23 cellular contexts compared by ENCODE assay signal in the genomic region with DNA sequence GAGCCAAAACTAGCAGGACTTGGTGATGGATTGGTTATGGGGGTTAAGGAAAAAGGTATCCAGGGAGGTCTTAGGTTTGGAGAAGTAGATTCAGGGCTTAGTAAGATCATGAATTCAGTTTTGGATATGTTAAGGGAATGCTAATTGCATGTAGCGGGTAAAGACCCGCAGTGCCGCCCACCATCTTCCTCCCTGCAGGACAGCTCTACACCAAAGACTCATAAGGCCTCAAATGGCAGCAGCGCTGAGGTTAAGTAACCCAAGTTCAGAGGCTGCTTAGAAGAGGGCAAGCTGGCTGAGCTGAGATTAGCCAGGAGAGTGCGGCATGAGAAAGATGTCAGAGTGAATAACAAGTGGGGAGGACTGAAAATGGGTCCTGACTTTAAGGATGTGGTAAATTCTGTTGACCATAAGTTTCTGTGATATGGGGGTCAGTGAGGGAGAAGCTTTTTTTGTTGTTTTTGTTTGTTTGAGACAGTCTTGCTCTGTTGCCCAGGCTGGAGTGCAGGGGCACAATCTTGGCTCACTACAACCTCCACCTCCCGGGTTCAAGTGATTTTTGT. TPM values are rescaled to one million over a fixed set of nuclear protein-coding genes. Genes with fewer than 3 reads are reported as not detected.
"Had no signal": no experiment of that assay in that cellular context is flagged by ENCODE, and none has a peak within 500 bp of the region (broad histone marks: within the 10 kb centered on the region; RNA-seq: fewer than 3 reads in every experiment).

No MANE protein-coding gene starts in this region.

- FAIRE-seq: endometrium, TTC549 had no signal

- H3K27ac Mint-ChIP-seq: activated CD4-positive, alpha-beta memory T cell treated with anti-CD3 and anti-CD28 coated beads, Interleukin-2, amount 10 ng/mL, durations not matched to agents 7 days and 5 days; activated CD4-positive, alpha-beta T cell treated with anti-CD3 and anti-CD28 coated beads for 36 hours; activated naive CD4-positive, alpha-beta T cell treated with anti-CD3 and anti-CD28 coated beads for 36 hours; progenitor cell of endocrine pancreas; T-helper 2 cell treated with Interferon-gamma antibody and Interleukin-4, amounts not matched to agents 5 μg/mL and 100 μg/mL, for 36 hours; WTC11 had no signal

- ATAC-seq: activated CD4-positive, alpha-beta T cell treated with anti-CD3 and anti-CD28 coated beads for 36 hours; left colon; lower lobe of right lung; stimulated activated naive CD8-positive, alpha-beta T cell treated with anti-CD3 and anti-CD28 coated beads, Interleukin-15, amount 100 ng/mL, for 72 hours; WTC11 had no signal

- H3K27me3 ChIP-seq: vagina had no signal

- H3K36me3 ChIP-seq: vagina had no signal

- H3K9me3 ChIP-seq: lower lobe of right lung, vagina had no signal

- DNase-seq: activated CD4-positive, alpha-beta memory T cell treated with anti-CD3 and anti-CD28 coated beads, Interleukin-2, amount 10 ng/mL, durations not matched to agents 7 days and 5 days; activated CD4-positive, alpha-beta T cell treated with anti-CD3 and anti-CD28 coated beads for 36 hours; activated naive CD4-positive, alpha-beta T cell treated with anti-CD3 and anti-CD28 coated beads for 36 hours; activated T-cell treated with anti-CD3 and anti-CD28 coated beads, Interleukin-2, amount 50 U/mL, for 1 hour; aorta; erythroblast; foreskin melanocyte; hypothalamus; islet precursor cell; left colon; lower lobe of right lung; midbrain; right cardiac atrium; stimulated activated naive CD8-positive, alpha-beta T cell treated with anti-CD3 and anti-CD28 coated beads, Interleukin-15, amount 100 ng/mL, for 72 hours; trophoblast cell had no signal

- H3K4me3 ChIP-seq: coronary artery, lower lobe of right lung, skin epidermis, vagina had no signal

- H3K27ac ChIP-seq: coronary artery, lower lobe of right lung, skin epidermis, vagina had no signal

- H3K9me3 Mint-ChIP-seq: activated CD4-positive, alpha-beta memory T cell treated with anti-CD3 and anti-CD28 coated beads, Interleukin-2, amount 10 ng/mL, durations not matched to agents 7 days and 5 days; activated naive CD4-positive, alpha-beta T cell treated with anti-CD3 and anti-CD28 coated beads for 36 hours; stimulated activated naive CD8-positive, alpha-beta T cell treated with anti-CD3 and anti-CD28 coated beads, Interleukin-15, amount 100 ng/mL, for 72 hours; T-helper 2 cell treated with Interferon-gamma antibody and Interleukin-4, amounts not matched to agents 5 μg/mL and 100 μg/mL, for 36 hours; WTC11 had no signal

- H3K27me3 Mint-ChIP-seq: activated CD4-positive, alpha-beta memory T cell treated with anti-CD3 and anti-CD28 coated beads, Interleukin-2, amount 10 ng/mL, durations not matched to agents 7 days and 5 days; activated CD4-positive, alpha-beta T cell treated with anti-CD3 and anti-CD28 coated beads for 36 hours; progenitor cell of endocrine pancreas; stimulated activated naive CD8-positive, alpha-beta T cell treated with anti-CD3 and anti-CD28 coated beads, Interleukin-15, amount 100 ng/mL, for 72 hours had no signal

- H3K4me3 Mint-ChIP-seq: activated CD4-positive, alpha-beta memory T cell treated with anti-CD3 and anti-CD28 coated beads, Interleukin-2, amount 10 ng/mL, durations not matched to agents 7 days and 5 days; activated CD4-positive, alpha-beta T cell treated with anti-CD3 and anti-CD28 coated beads for 36 hours; activated naive CD4-positive, alpha-beta T cell treated with anti-CD3 and anti-CD28 coated beads for 36 hours; stimulated activated naive CD8-positive, alpha-beta T cell treated with anti-CD3 and anti-CD28 coated beads, Interleukin-15, amount 100 ng/mL, for 72 hours; T-helper 2 cell treated with Interferon-gamma antibody and Interleukin-4, amounts not matched to agents 5 μg/mL and 100 μg/mL, for 36 hours; WTC11 had no signal

RNA-seq across cellular contexts. Expression of gene RAD9B, which starts 26.2 kb away (rescaled TPM):
- total RNA-seq: vagina had no signal
